Comparison of ENCODE assay signal across 12 cellular contexts in the genomic region with DNA sequence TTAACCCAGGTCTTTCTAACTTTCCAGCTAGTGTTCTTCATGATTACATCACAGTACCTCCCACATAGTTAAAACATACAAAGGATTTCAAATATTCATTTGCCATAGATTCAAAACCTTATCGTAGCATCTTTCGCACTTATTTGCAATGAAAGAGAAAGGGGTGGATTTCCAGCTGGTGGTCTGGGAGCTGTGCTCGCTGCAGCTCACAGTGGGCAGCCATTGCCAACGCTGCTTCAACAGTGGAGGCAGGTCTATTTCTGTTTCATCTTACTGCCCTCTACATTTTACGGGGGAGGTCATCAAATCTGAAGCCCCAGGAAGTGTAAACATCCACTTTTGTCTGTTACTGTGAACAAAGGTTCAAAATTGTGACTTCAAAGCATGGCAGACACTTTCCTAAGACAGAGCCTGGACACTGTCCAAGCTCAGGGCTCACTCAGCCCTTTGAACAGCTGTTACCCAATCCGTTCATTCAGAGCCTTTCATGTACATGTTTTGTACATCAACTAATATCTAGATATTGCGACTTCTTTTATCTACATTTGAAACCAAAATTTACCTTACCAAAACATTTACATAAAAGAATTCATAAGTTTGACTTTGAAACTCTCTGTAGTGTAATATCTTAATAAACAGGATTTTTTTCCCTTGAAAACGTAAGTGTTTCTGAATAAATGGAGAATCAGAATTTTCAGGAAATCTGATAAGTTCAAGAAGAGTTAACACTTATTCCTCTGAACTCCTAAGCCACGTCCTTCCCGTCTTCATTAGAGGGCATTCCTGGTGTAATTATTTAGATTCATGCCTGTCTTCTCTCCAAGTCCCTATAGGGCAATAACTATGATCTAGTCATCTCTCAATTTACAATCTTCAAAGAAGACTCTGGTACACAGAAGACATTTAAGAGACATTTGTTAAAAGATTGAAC. TPM values are rescaled to one million over a fixed set of nuclear protein-coding genes. Genes with fewer than 3 reads are reported as not detected.
DNase-seq lines count a peak whose midpoint lies in the region; ATAC-seq and TF ChIP-seq lines count a peak whose summit lies in the region.
"Had no signal": no experiment of that assay in that cellular context is flagged by ENCODE, and none has a peak within 500 bp of the region (broad histone marks: within the 10 kb centered on the region; RNA-seq: fewer than 3 reads in every experiment).

No MANE protein-coding gene starts in this region.

- TF ChIP-seq CTCF in heart left ventricle (IDR thresholded peaks at IDR 0.05) (no peak), mesothelial cell of epicardium (IDR thresholded peaks at IDR 0.05; ENCODE audit: unreplicated experiment) (no peak)

- 49 to 64% (median 60%) methylated on average over 10 of the region's 10 CpGs for WGBS in heart left ventricle, 4 donors

- H3K4me1 Mint-ChIP-seq in mesothelial cell of epicardium = peaks cover 35% of the 10 kb centered on the region
- H3K4me1 Mint-ChIP-seq: natural killer cell had no signal

- no peak overlapping the region for H3K4me3 Mint-ChIP-seq in mesothelial cell of epicardium
- H3K4me3 Mint-ChIP-seq: natural killer cell had no signal

- ATAC-seq in heart left ventricle (peak in 3 of 4 donors; percentile 29 to 50 (median 40)), left cardiac atrium (no peak), HG03108 (IDR thresholded peaks at IDR 0.05; ENCODE audit: unreplicated experiment) (no peak), HG03521 (IDR thresholded peaks at IDR 0.05; ENCODE audit: unreplicated experiment) (no peak)
- ATAC-seq: natural killer cell had no signal

- intact Hi-C loops in heart left ventricle (cut with DNase I) (no loop called here), left cardiac atrium (cut with DNase I) (no loop called here)

- no peaks in the 10 kb centered on the region for H3K27me3 ChIP-seq in heart left ventricle
- H3K27me3 ChIP-seq: brain microvascular endothelial cell had no signal

- H3K9me3 Mint-ChIP-seq in mesothelial cell of epicardium = no peaks in the 10 kb centered on the region
- H3K9me3 Mint-ChIP-seq: natural killer cell had no signal

- H3K4me3 ChIP-seq in heart left ventricle = no peak overlapping the region

- H3K27ac Mint-ChIP-seq in mesothelial cell of epicardium = peak overlapping the region; percentile 60
- H3K27ac Mint-ChIP-seq: natural killer cell had no signal

- H3K36me3 ChIP-seq in heart left ventricle = no peaks in the 10 kb centered on the region
- H3K36me3 ChIP-seq: brain microvascular endothelial cell had no signal

- peak in 2 of 5 donors; percentile 37 to 43 for DNase-seq in heart left ventricle
- no peak for DNase-seq in left cardiac atrium
- no peak for DNase-seq in mesothelial cell of epicardium (ENCODE audit: low spot score in 2 of 2, unreplicated experiment in 2 of 2)
- DNase-seq in stimulated activated naive CD4-positive, alpha-beta T cell (lab: John Stamatoyannopoulos, UW) = no peak
- no peak for DNase-seq in GM19240 (ENCODE audit: insufficient read length, low spot score)
- DNase-seq: AML-193, brain microvascular endothelial cell, natural killer cell, NCI-H526 had no signal

- peaks cover 19 to 100% (median 73%) of the 10 kb centered on the region in 12 donors for H3K4me1 ChIP-seq in heart left ventricle

- no peaks in the 10 kb centered on the region for H3K27me3 Mint-ChIP-seq in mesothelial cell of epicardium (ENCODE audit: low read depth)

- TF ChIP-seq POLR2A in heart left ventricle (IDR thresholded peaks at IDR 0.05) = no peak

- H3K27ac ChIP-seq in heart left ventricle (peak overlapping the region in 11 of 12 donors; percentile 7 to 76 (median 22)), cingulate gyrus (ENCODE audit: low read depth, low read length) (peak overlapping the region; percentile 79)
- H3K27ac ChIP-seq: brain microvascular endothelial cell had no signal

- H3K9me3 ChIP-seq in heart left ventricle = no peaks in the 10 kb centered on the region

- peaks cover 3% of the 10 kb centered on the region for H3K36me3 Mint-ChIP-seq in mesothelial cell of epicardium
- H3K36me3 Mint-ChIP-seq: natural killer cell had no signal

RNA-seq across cellular contexts. Expression of a gene that starts 25.1 kb away (rescaled TPM):
- total RNA-seq in heart left ventricle (10 to 100 TPM; 18.6 to 39.2 (median 31.6) TPM), left cardiac atrium (10 to 100 TPM; 26.8 to 33.3 TPM), mesothelial cell of epicardium (21.3 to 24.5 TPM (median 23.0 TPM) in 3 replicates)
- polyA plus RNA-seq in heart left ventricle = 10 to 100 TPM in 1 of 2 donors, 1 to 10 TPM in 1; 9.3 to 15.1 TPM
- total RNA-seq: natural killer cell had no signal

Comparison
In these comparisons a context has a peak if more than half of its experiments do, and no peak if none do; other contexts are left out.
1. ATAC-seq: peak in heart left ventricle (3 of 4); none in left cardiac atrium (0 of 2), HG03108 (single experiment) and HG03521 (single experiment).